In genomic region chr13:23905766-23906165, GRCh38 we compare ENCODE assay signal across 14 cellular contexts. TPM values are rescaled to one million over a fixed set of nuclear protein-coding genes. Genes with fewer than 3 reads are reported as not detected.
DNase-seq lines count a peak whose midpoint lies in the region; ATAC-seq and TF ChIP-seq lines count a peak whose summit lies in the region.
"Had no signal": no experiment of that assay in that cellular context is flagged by ENCODE, and none has a peak within 500 bp of the region (broad histone marks: within the 10 kb centered on the region; RNA-seq: fewer than 3 reads in every experiment).

No MANE protein-coding gene starts in this region.

- H3K27ac Mint-ChIP-seq in T-cell = no peak overlapping the region
- H3K27ac Mint-ChIP-seq: CD4-positive, alpha-beta memory T cell had no signal

- no peak overlapping the region for H2BK5ac ChIP-seq in IMR-90 (ENCODE audit: low read depth, low read length, poor library complexity, severe bottlenecking)

- no peak overlapping the region for H2AFZ ChIP-seq in IMR-90 (replicated peaks; ENCODE audit: low read length, poor library complexity)

- H2BK20ac ChIP-seq in IMR-90 (ENCODE audit: low read depth, low read length) = 0 out of 2 replicates have a peak overlapping the region, but pooled peaks have one; percentile 49

- H3K27ac ChIP-seq in IMR-90 (ENCODE audit: insufficient read depth, low read length) = no peak overlapping the region
- H3K27ac ChIP-seq in A673 (ENCODE audit: low read depth, low read length, poor library complexity, severe bottlenecking) = no peak overlapping the region
- H3K27ac ChIP-seq: C4-2B had no signal

- no TSS peak for BruUV-seq in IMR-90 (replicated peaks; lab: Mats Ljungman, UMichigan)
- no TSS peak for BruUV-seq in A673 (replicated peaks; lab: Mats Ljungman, UMichigan)

- no peak overlapping the region for H3K4me2 ChIP-seq in IMR-90 (ENCODE audit: low read depth, low read length)

- H3K23ac ChIP-seq in IMR-90 (ENCODE audit: low read depth, low read length) = no peak overlapping the region; the same call in 1 of the 2 replicates

- H4K91ac ChIP-seq in IMR-90 (ENCODE audit: insufficient read depth, low read depth, low read length) = no peak overlapping the region

- no CpG with 5 or more reads among the region's 2 CpGs for WGBS in IMR-90 (ENCODE audit: extremely low coverage in 2 of 2, insufficient read length in 1 of 2), 2 experiments

- H2BK15ac ChIP-seq in IMR-90 (ENCODE audit: low read depth, low read length) = no peak overlapping the region

- no peak overlapping the region for H4K5ac ChIP-seq in IMR-90 (ENCODE audit: low read depth, low read length)

- DNase-seq in ELR (ENCODE audit: low read depth) (peak; percentile 38), IMR-90 (no peak), fibroblast of gingiva (ENCODE audit: low read depth) (peak; percentile 24), T-cell (no peak), mesenteric fat pad (ENCODE audit: low spot score) (no peak), A673 (ENCODE audit: low spot score) (no peak)
- DNase-seq: BE2C; CD4-positive, alpha-beta memory T cell; DMS79; GF-D8 had no signal

- H4K8ac ChIP-seq in IMR-90 (ENCODE audit: low read depth in 2 of 2, low read length in 2 of 2) = 0 out of 4 replicates have a peak overlapping the region, but pooled peaks of 1 of the 2 experiments have one; percentile 4

- POLR2A ChIA-PET in IMR-90 (lab: Charles Lee; ENCODE audit: unreplicated experiment) = no interaction called here
- POLR2A ChIA-PET in T-cell (lab: Charles Lee) = no interaction called here
- POLR2A ChIA-PET in A673 (lab: Charles Lee; ENCODE audit: low non-redundant PET) = no interaction called here

- no peaks in the 10 kb centered on the region for H4K20me1 ChIP-seq in IMR-90 (ENCODE audit: insufficient read depth, low read length)

- no peak overlapping the region for H2AK9ac ChIP-seq in IMR-90 (replicated peaks; ENCODE audit: low read depth, low read length, poor library complexity)

- no peak overlapping the region for H3K56ac ChIP-seq in IMR-90 (ENCODE audit: extremely low read depth, insufficient read depth, low read length)

- no peak overlapping the region for H3K4ac ChIP-seq in IMR-90 (ENCODE audit: low read depth, low read length)

- no peaks in the 10 kb centered on the region for H3K27me3 ChIP-seq in IMR-90 (ENCODE audit: control insufficient read depth, insufficient read depth, low read length)
- H3K27me3 ChIP-seq in A673 (replicated peaks; ENCODE audit: insufficient read depth, low read depth, low read length, poor library complexity) = peaks cover 9% of the 10 kb centered on the region

- H3K9me3 Mint-ChIP-seq in T-cell = no peaks in the 10 kb centered on the region
- H3K9me3 Mint-ChIP-seq: CD4-positive, alpha-beta memory T cell had no signal

- H3K79me1 ChIP-seq in IMR-90 (ENCODE audit: low read depth in 1 of 2, low read length in 2 of 2) = no peaks in the 10 kb centered on the region

- peaks cover 0 to 7% (median 6%) of the 10 kb centered on the region in 3 donors for H3K4me1 Mint-ChIP-seq in T-cell

- CTCF ChIA-PET in IMR-90 (lab: Yijun Ruan, JAX) = interaction anchor here (0.5 to 0.7 kb wide), 2 partner anchors 10 to 198 kb away, joined by 3 to 4 read pairs; no protein-coding TSS in a partner anchor
- CTCF ChIA-PET in T-cell (lab: Charles Lee) = no interaction called here
- CTCF ChIA-PET in A673 (lab: Charles Lee) = no interaction called here

- H3K18ac ChIP-seq in IMR-90 (ENCODE audit: low read depth, low read length) = no peak overlapping the region

- TF ChIP-seq CTCF in IMR-90 (conservative IDR thresholded peaks at IDR 0.05; ENCODE audit: low read depth, low read length) = no peak
- TF ChIP-seq CTCF in A673 (conservative IDR thresholded peaks at IDR 0.05; ENCODE audit: low read depth, low read length) = no peak

- no peak overlapping the region; the same call in 1 of the 2 replicates for H3K14ac ChIP-seq in IMR-90 (replicated peaks; ENCODE audit: low read depth, low read length)

- H2AK5ac ChIP-seq in IMR-90 (ENCODE audit: low read depth, low read length) = no peak overlapping the region

- no peaks in the 10 kb centered on the region for H3K9me3 ChIP-seq in IMR-90 (ENCODE audit: control insufficient read depth, insufficient read depth, low read length)
- H3K9me3 ChIP-seq in A673 (ENCODE audit: low read depth, low read length, poor library complexity, severe bottlenecking) = no peaks in the 10 kb centered on the region
- H3K9me3 ChIP-seq: BE2C had no signal

- H3K27me3 Mint-ChIP-seq in T-cell = peaks cover 43 to 45% of the 10 kb centered on the region in 2 donors

- H3K9ac ChIP-seq in IMR-90 (ENCODE audit: low read depth, low read length) = no peak overlapping the region

- dilution Hi-C loops in IMR-90 (cut with HindIII; ENCODE audit: low sequenced_read_pairs, unreplicated experiment) = no loop called here

- no peak for TF ChIP-seq RAD21 in IMR-90 (IDR thresholded peaks at IDR 0.05; ENCODE audit: low read length)

- H3K9me1 ChIP-seq in IMR-90 (ENCODE audit: insufficient read depth, low read length) = peaks cover 8% of the 10 kb centered on the region

- H3K4me1 ChIP-seq in IMR-90 (ENCODE audit: control insufficient read depth, insufficient read depth, low read length) (peaks cover 8% of the 10 kb centered on the region), A673 (ENCODE audit: insufficient read depth, low read length, poor library complexity, severe bottlenecking) (peaks cover 8% of the 10 kb centered on the region)
- H3K4me1 ChIP-seq: BE2C had no signal

- H3K36me3 ChIP-seq in IMR-90 (ENCODE audit: control insufficient read depth, insufficient read depth, low read length) = no peaks in the 10 kb centered on the region
- no peaks in the 10 kb centered on the region for H3K36me3 ChIP-seq in A673 (ENCODE audit: insufficient read depth, low read length, poor library complexity, severe bottlenecking)
- H3K36me3 ChIP-seq: BE2C had no signal

- intact Hi-C loops in IMR-90 (cut with micrococcal nuclease) (no loop called here), A673 (cut with micrococcal nuclease; ENCODE audit: unreplicated experiment) (no loop called here)

- no peak overlapping the region for H3K4me3 Mint-ChIP-seq in T-cell
- H3K4me3 Mint-ChIP-seq: CD4-positive, alpha-beta memory T cell had no signal

- H3K4me3 ChIP-seq in IMR-90 (ENCODE audit: insufficient read depth, low read depth, low read length) = no peak overlapping the region
- H3K4me3 ChIP-seq in A673 (ENCODE audit: low read depth, low read length, poor library complexity, severe bottlenecking) = no peak overlapping the region

- no peaks in the 10 kb centered on the region for H3K36me3 Mint-ChIP-seq in T-cell
- H3K36me3 Mint-ChIP-seq: CD4-positive, alpha-beta memory T cell had no signal

- in situ Hi-C loops in IMR-90 (cut with MboI; ENCODE audit: low sequenced_read_pairs) = no loop called here

- TF ChIP-seq POLR2A in IMR-90 (IDR thresholded peaks at IDR 0.05; ENCODE audit: low read depth, low read length) = no peak

- ATAC-seq in IMR-90 (ENCODE audit: low read depth) (no peak), T-cell (replicated peaks in 1 of 4) (no peak), HG02571 (IDR thresholded peaks at IDR 0.05; ENCODE audit: unreplicated experiment) (no peak)
- ATAC-seq: HCT116 had no signal

- no peak overlapping the region for H2BK120ac ChIP-seq in IMR-90 (ENCODE audit: low read depth, low read length)

TF ChIP-seq in IMR-90, 13 proteins besides CTCF, POLR2A, EP300 and RAD21:
- no peak for TF ChIP-seq USF2 (IDR thresholded peaks at IDR 0.05; ENCODE audit: low read depth, low read length)
- TF ChIP-seq MXI1 (IDR thresholded peaks at IDR 0.05; ENCODE audit: borderline replicate concordance, low read depth, low read length) = no peak
- no peak for TF ChIP-seq NFE2L2 (IDR thresholded peaks at IDR 0.05; ENCODE audit: low read depth, low read length)
- no peak for TF ChIP-seq RFX5 (IDR thresholded peaks at IDR 0.05; ENCODE audit: low read depth, low read length)
- TF ChIP-seq CHD1 (IDR thresholded peaks at IDR 0.05; ENCODE audit: low read depth, low read length) = no peak

RNA-seq across cellular contexts. Expression of gene C1QTNF9B, which starts 8.5 kb away (rescaled TPM):
- total RNA-seq in IMR-90 (2012; rRNA removed) = 0.56 and 0.72 TPM in 2 replicates
- polyA plus RNA-seq in IMR-90 (2012; rRNA removed) = 0.79 and 1.1 TPM in 2 replicates
- 0.19 and 0.23 TPM in 2 replicates for polyA plus RNA-seq in IMR-90 (2012; cell fraction: cytosol; rRNA removed)
- polyA plus RNA-seq in IMR-90 (2012; cell fraction: nucleus; rRNA removed; ENCODE audit: low replicate concordance) = 0.44 and 1.5 TPM in 2 replicates
- total RNA-seq in T-cell = not detected
- total RNA-seq in mesenteric fat pad = not detected
- total RNA-seq in A673 (2021) = not detected in 2 replicates
- total RNA-seq: CD4-positive, alpha-beta memory T cell; H4 had no signal

RNA-seq across cellular contexts. Expression of gene MIPEP, which starts 16.6 kb away (rescaled TPM):
- total RNA-seq in IMR-90 (2012; rRNA removed) (21.5 and 22.2 TPM in 2 replicates), T-cell (10 to 100 TPM in 4 of 5 donors, 1 to 10 TPM in 1; 6.3 to 13.8 (median 12.3) TPM), mesenteric fat pad (9.9 TPM), A673 (2021) (22.7 and 25.4 TPM in 2 replicates)
- polyA plus RNA-seq in IMR-90 (2012; rRNA removed) = 15.0 and 16.8 TPM in 2 replicates
- polyA plus RNA-seq in IMR-90 (2012; cell fraction: cytosol; rRNA removed) = 6.5 and 14.3 TPM in 2 replicates
- 4.6 and 11.4 TPM in 2 replicates for polyA plus RNA-seq in IMR-90 (2012; cell fraction: nucleus; rRNA removed; ENCODE audit: low replicate concordance)

Comparison
In these comparisons a context has a peak if more than half of its experiments do, and no peak if none do; other contexts are left out.
1. DNase-seq: peak in ELR (single experiment) and fibroblast of gingiva (single experiment); none in IMR-90 (single experiment), T-cell (0 of 34), mesenteric fat pad (single experiment) and A673 (single experiment).